Comparison of ENCODE assay signal across 8 cellular contexts in the genomic region with DNA sequence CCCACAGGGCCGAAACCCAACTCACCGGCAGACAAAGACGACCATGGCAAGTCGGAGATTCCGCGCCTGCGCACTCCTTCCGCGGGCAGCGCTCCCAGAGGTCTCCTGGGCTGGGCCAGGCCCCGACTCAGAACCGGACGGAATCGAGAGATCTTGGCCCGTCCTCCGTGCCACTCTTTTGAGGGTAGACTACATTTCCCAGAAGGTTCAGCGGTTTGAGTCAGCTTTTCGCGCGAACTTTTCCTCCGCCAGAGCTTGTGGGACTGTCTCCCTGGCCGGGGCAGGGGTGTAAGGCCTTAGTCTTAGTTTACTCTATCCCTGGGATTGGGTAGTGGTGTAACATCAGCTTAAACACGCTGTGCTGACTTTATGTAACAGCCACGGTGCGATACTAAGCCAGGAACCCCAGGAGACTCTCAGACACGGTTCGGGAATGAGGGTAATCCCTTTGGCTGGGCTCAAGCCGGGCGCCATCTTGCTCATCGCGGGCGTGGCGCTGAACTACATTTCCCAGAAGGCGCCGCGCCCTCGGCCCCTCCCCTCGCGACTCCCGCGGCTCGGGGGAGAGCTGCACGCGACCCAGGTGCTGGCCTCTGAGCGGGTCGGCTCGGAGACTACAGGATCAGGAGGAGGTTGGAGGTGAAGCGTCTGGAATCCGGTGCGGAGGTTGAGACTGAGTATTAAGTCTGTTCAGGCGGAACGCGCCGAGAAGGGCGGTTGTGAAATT. TPM values are rescaled to one million over a fixed set of nuclear protein-coding genes. Genes with fewer than 3 reads are reported as not detected.
DNase-seq lines count a peak whose midpoint lies in the region; ATAC-seq and TF ChIP-seq lines count a peak whose summit lies in the region.

A gene (minus strand): TSS at position 78 of the 727 bp plus-strand sequence. CDS start 13,033 bp downstream, outside the sequence.

- H3K27ac ChIP-seq in Peyer's patch, result peak within 1 kb of the TSS; percentile 84 to 92 (median 86)
- peak within 1 kb of the TSS; percentile 88 to 96 (median 92) for H3K27ac ChIP-seq in esophagus squamous epithelium
- peak within 1 kb of the TSS; percentile 97 for H3K27ac ChIP-seq in muscle layer of duodenum (ENCODE audit: low read length)

- DNase-seq in DMS53 (lab: John Stamatoyannopoulos, UW) (peak; percentile 99), KG1 (lab: John Stamatoyannopoulos, UW) (peak; percentile 91), Peyer's patch (peak; percentile 94 to 98 (median 95)), activated T-helper 1 cell treated with Interleukin-2 at 50 U/mL for 16 hours (ENCODE audit: low read depth) (peak; percentile 84), esophagus squamous epithelium (lab: John Stamatoyannopoulos, UW) (peak; percentile 75)
- DNase-seq in stimulated activated CD8-positive, alpha-beta memory T cell treated with anti-CD3 and anti-CD28 coated beads, Interleukin-7, amount 100 ng/mL, for 24 hours (ENCODE audit: low read depth), result peak; percentile 92

- peak; percentile 36 to 43 for TF ChIP-seq POLR2A in Peyer's patch (IDR thresholded peaks at IDR 0.05)
- TF ChIP-seq POLR2A in esophagus squamous epithelium (IDR thresholded peaks at IDR 0.05), result peak in 2 of 4 donors; percentile 22 to 54

- intact Hi-C loops in esophagus squamous epithelium (cut with DNase I), result no loop called here

- H3K9me3 ChIP-seq in Peyer's patch (peaks cover 0 to 42% (median 4%) of the 10 kb centered on the region in 4 donors), esophagus squamous epithelium (peaks cover 0 to 58% (median 30%) of the 10 kb centered on the region in 3 donors), muscle layer of duodenum (ENCODE audit: control insufficient read depth in 1 of 2, low read length in 2 of 2) (peaks cover under 1 to 21% of the 10 kb centered on the region in 2 donors)

- H3K4me1 ChIP-seq in Peyer's patch (peaks cover 0 to 14% (median 0%) of the 10 kb centered on the region in 4 donors), esophagus squamous epithelium (peaks cover 4 to 26% (median 15%) of the 10 kb centered on the region in 3 donors), muscle layer of duodenum (ENCODE audit: control insufficient read depth in 1 of 2, insufficient read depth in 2 of 2, low read length in 2 of 2) (peaks cover 3 to 21% of the 10 kb centered on the region in 2 donors)

- TF ChIP-seq CTCF in Peyer's patch (IDR thresholded peaks at IDR 0.05) (peak in 1 of 6 experiments; percentile 13), esophagus squamous epithelium (IDR thresholded peaks at IDR 0.05) (peak in 1 of 6 experiments; percentile 5)

- ATAC-seq in GM21717 (IDR thresholded peaks at IDR 0.05; ENCODE audit: unreplicated experiment), result peak; percentile 79

- H3K36me3 ChIP-seq in Peyer's patch, result peaks cover 0 to 20% (median 0%) of the 10 kb centered on the region in 3 donors
- H3K36me3 ChIP-seq in esophagus squamous epithelium, result peaks cover 0 to 45% (median 0%) of the 10 kb centered on the region in 3 donors
- H3K36me3 ChIP-seq in muscle layer of duodenum (ENCODE audit: control insufficient read depth in 1 of 2, insufficient read depth in 2 of 2, low read length in 2 of 2), result peaks cover 8 to 15% of the 10 kb centered on the region in 2 donors

- H3K27me3 ChIP-seq in Peyer's patch (no peaks in the 10 kb centered on the region), esophagus squamous epithelium (no peaks in the 10 kb centered on the region), muscle layer of duodenum (ENCODE audit: low read depth, low read length) (no peaks in the 10 kb centered on the region)

- 0 to 1% methylated on average over 8 to 20 of the region's 55 CpGs for WGBS in esophagus squamous epithelium, 2 donors

- peak within 1 kb of the TSS; percentile 58 to 83 (median 64) for H3K4me3 ChIP-seq in Peyer's patch
- H3K4me3 ChIP-seq in esophagus squamous epithelium, result peak within 1 kb of the TSS; percentile 63 to 87 (median 73)
- H3K4me3 ChIP-seq in muscle layer of duodenum (ENCODE audit: low read depth in 1 of 2, low read length in 2 of 2), result peak within 1 kb of the TSS; percentile 90 to 94

RNA-seq across cellular contexts. Expression of the gene that starts here (rescaled TPM):
- total RNA-seq in Peyer's patch (10 to 100 TPM in 2 of 4 donors, 1 to 10 TPM in 2; 5.0 to 18.6 (median 10.8) TPM), esophagus squamous epithelium (10 to 100 TPM in 1 of 4 donors, 1 to 10 TPM in 3; 3.7 to 13.4 (median 7.4) TPM)

Comparison
In these comparisons a context has a peak if more than half of its experiments do, and no peak if none do; other contexts are left out.
1. Peak in every context shown above with its lines: DNase-seq, ATAC-seq, H3K4me3 ChIP-seq and H3K27ac ChIP-seq.